11 cellular contexts compared by ENCODE assay signal in genomic region chr2:230564805-230565779, GRCh38.
DNase-seq lines count a peak whose midpoint lies in the region; ATAC-seq, FAIRE-seq and TF ChIP-seq lines count a peak whose summit lies in the region.
"Had no signal": no experiment of that assay in that cellular context is flagged by ENCODE, and none has a peak within 500 bp of the region (broad histone marks: within the 10 kb centered on the region; RNA-seq: fewer than 3 reads in every experiment).

No MANE protein-coding gene starts in this region.

- H2AFZ ChIP-seq in SK-N-SH (ENCODE audit: low read depth), result no peak overlapping the region
- H2AFZ ChIP-seq in HepG2 (ENCODE audit: low read length), result no peak overlapping the region

- H3K4me3 Mint-ChIP-seq in CD8-positive, alpha-beta memory T cell, result no peak overlapping the region

- H3K27ac Mint-ChIP-seq in CD8-positive, alpha-beta memory T cell, result peak overlapping the region in 2 of 8 donors; percentile 3 to 43

- no peak for FAIRE-seq in HepG2 (lab: Jason Lieb, UNC)
- FAIRE-seq: frontal cortex had no signal

- H3K9me3 Mint-ChIP-seq in CD8-positive, alpha-beta memory T cell, result no peaks in the 10 kb centered on the region

- TF ChIP-seq EP300 in SK-N-SH (IDR thresholded peaks at IDR 0.05; ENCODE audit: borderline replicate concordance in 1 of 2, low read depth in 1 of 2, low read length in 1 of 2) (no peak), HepG2 (IDR thresholded peaks at IDR 0.05; ENCODE audit: low read depth in 2 of 2, low read length in 2 of 2) (no peak), HepG2 (CRISPR knock-in tag; IDR thresholded peaks at IDR 0.05; ENCODE audit: borderline replicate concordance) (no peak)

- H3K4me1 ChIP-seq in SK-N-SH (ENCODE audit: control insufficient read depth in 1 of 2, insufficient read depth in 2 of 2, low read depth in 1 of 2, low read length in 1 of 2), result no peaks in the 10 kb centered on the region
- H3K4me1 ChIP-seq in HepG2 (ENCODE audit: insufficient read depth, low read length), result no peaks in the 10 kb centered on the region
- H3K4me1 ChIP-seq in CD8-positive, alpha-beta memory T cell (ENCODE audit: insufficient read depth, low read length), result no peaks in the 10 kb centered on the region

- no peak overlapping the region for H3K9ac ChIP-seq in SK-N-SH
- no peak overlapping the region for H3K9ac ChIP-seq in HepG2 (ENCODE audit: insufficient read depth, low read depth, low read length)

- DNase-seq in GF-D8 (lab: John Stamatoyannopoulos, UW) (peak; percentile 68), SK-N-SH (no peak), HepG2 (ENCODE audit: low spot score) (no peak), posterior cingulate gyrus (no peak), left colon (no peak), activated T-cell treated with anti-CD3 and anti-CD28 coated beads for 4 hours (no peak)
- DNase-seq in CD8-positive, alpha-beta memory T cell, result no peak
- DNase-seq: amygdala, NCI-H1417 had no signal

- H3K4me2 ChIP-seq in SK-N-SH, result no peak overlapping the region
- H3K4me2 ChIP-seq in HepG2 (ENCODE audit: low read depth, low read length), result no peak overlapping the region

- H3K27me3 ChIP-seq in SK-N-SH (ENCODE audit: insufficient read depth), result no peaks in the 10 kb centered on the region
- H3K27me3 ChIP-seq in HepG2 (ENCODE audit: control insufficient read depth in 1 of 2, insufficient read depth in 2 of 2, low read length in 2 of 2), result no peaks in the 10 kb centered on the region
- H3K27me3 ChIP-seq in CD8-positive, alpha-beta memory T cell (ENCODE audit: insufficient read depth, low read length, poor library complexity, severe bottlenecking), result no peaks in the 10 kb centered on the region

- TF ChIP-seq CTCF in SK-N-SH (IDR thresholded peaks at IDR 0.05), result no peak
- TF ChIP-seq CTCF in HepG2 (CRISPR knock-in tag; IDR thresholded peaks at IDR 0.05), result no peak

- no peaks in the 10 kb centered on the region for H4K20me1 ChIP-seq in SK-N-SH (ENCODE audit: insufficient read depth)
- H4K20me1 ChIP-seq in HepG2 (ENCODE audit: insufficient read depth, low read length), result no peaks in the 10 kb centered on the region

- TF ChIP-seq POLR2A in HepG2 (IDR thresholded peaks at IDR 0.05; ENCODE audit: insufficient read depth in 1 of 2, low read depth in 2 of 2, low read length in 2 of 2), result no peak

- H3K36me3 ChIP-seq in SK-N-SH (replicated peaks in 1 of 2; ENCODE audit: control insufficient read depth in 1 of 2, insufficient read depth in 2 of 2, low read length in 1 of 2) (no peaks in the 10 kb centered on the region), HepG2 (replicated peaks in 1 of 2; ENCODE audit: control insufficient read depth in 1 of 2, insufficient read depth in 2 of 2, low read length in 2 of 2) (no peaks in the 10 kb centered on the region)
- no peaks in the 10 kb centered on the region for H3K36me3 ChIP-seq in CD8-positive, alpha-beta memory T cell (ENCODE audit: insufficient read depth, low read length)

- POLR2A ChIA-PET in SK-N-SH (lab: Yijun Ruan, JAX) (no interaction called here), HepG2 (lab: Yijun Ruan, JAX) (interaction anchor here (0.7 kb wide), 1 partner anchor 11 kb away, joined by 3 read pairs; no protein-coding TSS in a partner anchor)
- POLR2A ChIA-PET in CD8-positive, alpha-beta memory T cell (lab: Charles Lee), result no interaction called here

- H3K27me3 Mint-ChIP-seq in CD8-positive, alpha-beta memory T cell, result no peaks in the 10 kb centered on the region

- no peaks in the 10 kb centered on the region; the same call in 1 of the 2 replicates for H3K9me2 ChIP-seq in SK-N-SH

- WGBS in SK-N-SH (ENCODE audit: low lambda C conversion rate), result 22% methylated on average over 11 of the region's 11 CpGs
- 17% methylated on average over 11 of the region's 11 CpGs for WGBS in HepG2 (ENCODE audit: low lambda C conversion rate)

- CTCF ChIA-PET in SK-N-SH (lab: Yijun Ruan, JAX), result no interaction called here
- CTCF ChIA-PET in HepG2 (lab: Yijun Ruan, JAX; ENCODE audit: low intra/inter-chr PET ratio, low total read pairs), result no interaction called here
- CTCF ChIA-PET in CD8-positive, alpha-beta memory T cell (lab: Charles Lee), result no interaction called here

- in situ Hi-C loops in HepG2 (cut with HindIII; ENCODE audit: extremely low pct_ligation_motif_present, low pct_unique_long_range_greater_than_20kb), result no loop called here

- intact Hi-C loops in HepG2 (cut with micrococcal nuclease; ENCODE audit: unreplicated experiment) (no loop called here), posterior cingulate gyrus (cut with DNase I) (no loop called here), left colon (cut with DNase I, micrococcal nuclease) (no loop called here)

- no peak overlapping the region for H3K27ac ChIP-seq in SK-N-SH (ENCODE audit: low read depth in 2 of 2, low read length in 1 of 2)
- H3K27ac ChIP-seq in HepG2 (ENCODE audit: extremely low read length, insufficient read depth, low read length), result no peak overlapping the region
- no peak overlapping the region for H3K27ac ChIP-seq in CD8-positive, alpha-beta memory T cell (ENCODE audit: low read depth, low read length)

- ATAC-seq in HG03103 (IDR thresholded peaks at IDR 0.05; ENCODE audit: low read depth, unreplicated experiment) (peak; percentile 75), HepG2 (peak; percentile 38; the same call in 1 of the 3 replicates), left colon (no peak)

- no peaks in the 10 kb centered on the region for H3K79me2 ChIP-seq in SK-N-SH (ENCODE audit: insufficient read depth)
- H3K79me2 ChIP-seq in HepG2 (ENCODE audit: insufficient read depth, low read length), result no peaks in the 10 kb centered on the region

- H3K4me3 ChIP-seq in SK-N-SH (ENCODE audit: low read depth in 2 of 2, low read length in 1 of 2) (no peak overlapping the region), HepG2 (replicated peaks in 1 of 3; ENCODE audit: insufficient read depth in 1 of 3, low read depth in 2 of 3, low read length in 3 of 3) (no peak overlapping the region)
- no peak overlapping the region for H3K4me3 ChIP-seq in CD8-positive, alpha-beta memory T cell (ENCODE audit: low read length)

- no TSS peak for BruUV-seq in HepG2 (replicated peaks; lab: Mats Ljungman, UMichigan)

- no peak for TF ChIP-seq RAD21 in SK-N-SH (IDR thresholded peaks at IDR 0.05; ENCODE audit: low read length)
- TF ChIP-seq RAD21 in HepG2 (CRISPR knock-in tag; IDR thresholded peaks at IDR 0.05), result no peak

- H3K4me1 Mint-ChIP-seq in CD8-positive, alpha-beta memory T cell, result peaks cover 0 to 11% (median 2%) of the 10 kb centered on the region in 3 donors

- peaks cover 0 to 3% (median 3%) of the 10 kb centered on the region in 3 donors for H3K36me3 Mint-ChIP-seq in CD8-positive, alpha-beta memory T cell

- H3F3A ChIP-seq in SK-N-SH (replicated peaks; ENCODE audit: insufficient read depth), result no peaks in the 10 kb centered on the region

- no peaks in the 10 kb centered on the region for H3K9me3 ChIP-seq in SK-N-SH
- H3K9me3 ChIP-seq in HepG2 (ENCODE audit: low read length), result no peaks in the 10 kb centered on the region
- H3K9me3 ChIP-seq in CD8-positive, alpha-beta memory T cell (ENCODE audit: low read length), result no peaks in the 10 kb centered on the region

TF ChIP-seq in SK-N-SH, 30 proteins besides CTCF, POLR2A, EP300 and RAD21:
- peak; percentile 36; the same call in 1 of the 2 replicates for TF ChIP-seq NFIC (IDR thresholded peaks at IDR 0.05; ENCODE audit: borderline replicate concordance)
- TF ChIP-seq FOSL2 (IDR thresholded peaks at IDR 0.05; ENCODE audit: borderline replicate concordance, low read depth), result peak; percentile 12; the same call in 1 of the 2 replicates
- TF ChIP-seq MXI1 (IDR thresholded peaks at IDR 0.05; ENCODE audit: low read depth, low read length), result no peak
- TF ChIP-seq TEAD4 (IDR thresholded peaks at IDR 0.05; ENCODE audit: borderline replicate concordance, insufficient read depth), result no peak
- no peak for TF ChIP-seq PBX3 (IDR thresholded peaks at IDR 0.05)
- TF ChIP-seq EZH2phosphoT487 (IDR thresholded peaks at IDR 0.05; ENCODE audit: borderline replicate concordance, low read depth), result no peak

TF ChIP-seq in HepG2, 621 proteins besides CTCF, POLR2A, EP300 and RAD21:
- TF ChIP-seq, protein P1, sequence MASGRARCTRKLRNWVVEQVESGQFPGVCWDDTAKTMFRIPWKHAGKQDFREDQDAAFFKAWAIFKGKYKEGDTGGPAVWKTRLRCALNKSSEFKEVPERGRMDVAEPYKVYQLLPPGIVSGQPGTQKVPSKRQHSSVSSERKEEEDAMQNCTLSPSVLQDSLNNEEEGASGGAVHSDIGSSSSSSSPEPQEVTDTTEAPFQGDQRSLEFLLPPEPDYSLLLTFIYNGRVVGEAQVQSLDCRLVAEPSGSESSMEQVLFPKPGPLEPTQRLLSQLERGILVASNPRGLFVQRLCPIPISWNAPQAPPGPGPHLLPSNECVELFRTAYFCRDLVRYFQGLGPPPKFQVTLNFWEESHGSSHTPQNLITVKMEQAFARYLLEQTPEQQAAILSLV (CRISPR knock-in tag; IDR thresholded peaks at IDR 0.05; ENCODE audit: borderline replicate concordance), result no peak
- TF ChIP-seq NPAS2 (CRISPR knock-in tag; IDR thresholded peaks at IDR 0.05; ENCODE audit: borderline replicate concordance), result no peak
- TF ChIP-seq ZNF570 (CRISPR knock-in tag; IDR thresholded peaks at IDR 0.05; ENCODE audit: borderline replicate concordance), result no peak
- no peak for TF ChIP-seq ZNF256 (CRISPR knock-in tag; conservative IDR thresholded peaks at IDR 0.05)
- TF ChIP-seq MEF2D (CRISPR knock-in tag; IDR thresholded peaks at IDR 0.05), result no peak
- TF ChIP-seq ZNF331 (CRISPR knock-in tag; IDR thresholded peaks at IDR 0.05), result no peak
- TF ChIP-seq, protein P2, sequence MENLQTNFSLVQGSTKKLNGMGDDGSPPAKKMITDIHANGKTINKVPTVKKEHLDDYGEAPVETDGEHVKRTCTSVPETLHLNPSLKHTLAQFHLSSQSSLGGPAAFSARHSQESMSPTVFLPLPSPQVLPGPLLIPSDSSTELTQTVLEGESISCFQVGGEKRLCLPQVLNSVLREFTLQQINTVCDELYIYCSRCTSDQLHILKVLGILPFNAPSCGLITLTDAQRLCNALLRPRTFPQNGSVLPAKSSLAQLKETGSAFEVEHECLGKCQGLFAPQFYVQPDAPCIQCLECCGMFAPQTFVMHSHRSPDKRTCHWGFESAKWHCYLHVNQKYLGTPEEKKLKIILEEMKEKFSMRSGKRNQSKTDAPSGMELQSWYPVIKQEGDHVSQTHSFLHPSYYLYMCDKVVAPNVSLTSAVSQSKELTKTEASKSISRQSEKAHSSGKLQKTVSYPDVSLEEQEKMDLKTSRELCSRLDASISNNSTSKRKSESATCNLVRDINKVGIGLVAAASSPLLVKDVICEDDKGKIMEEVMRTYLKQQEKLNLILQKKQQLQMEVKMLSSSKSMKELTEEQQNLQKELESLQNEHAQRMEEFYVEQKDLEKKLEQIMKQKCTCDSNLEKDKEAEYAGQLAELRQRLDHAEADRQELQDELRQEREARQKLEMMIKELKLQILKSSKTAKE (CRISPR knock-in tag; IDR thresholded peaks at IDR 0.05; ENCODE audit: borderline replicate concordance), result no peak
- TF ChIP-seq MAF1 (CRISPR knock-in tag; IDR thresholded peaks at IDR 0.05; ENCODE audit: borderline replicate concordance), result no peak
- no peak for TF ChIP-seq HOXA5 (CRISPR knock-in tag; IDR thresholded peaks at IDR 0.05)
- no peak for TF ChIP-seq ARNTL (CRISPR knock-in tag; IDR thresholded peaks at IDR 0.05)
